ENCODE assay signal across 8 cellular contexts in genomic region chr3:100709840-100710235, GRCh38. TPM values are rescaled to one million over a fixed set of nuclear protein-coding genes. Genes with fewer than 3 reads are reported as not detected.
DNase-seq lines count a peak whose midpoint lies in the region; ATAC-seq lines count a peak whose summit lies in the region.

No MANE protein-coding gene starts in this region.

- 0 to 1% methylated on average over 19 to 21 of the region's 23 CpGs for WGBS in esophagus, 2 donors

- H3K4me3 ChIP-seq in esophagus (ENCODE audit: low read depth in 1 of 2, low read length in 2 of 2) (peak overlapping the region; percentile 97 to 98), mucosa of stomach (ENCODE audit: low read length) (peak overlapping the region; percentile 75)

- no peaks in the 10 kb centered on the region for H3K36me3 ChIP-seq in esophagus (ENCODE audit: control insufficient read depth in 2 of 2, insufficient read depth in 2 of 2, low read length in 1 of 2)
- H3K36me3 ChIP-seq in mucosa of stomach (ENCODE audit: control insufficient read depth, insufficient read depth, low read length): no peaks in the 10 kb centered on the region

- peak overlapping the region; percentile 99 for H3K27ac ChIP-seq in esophagus (ENCODE audit: low read depth in 2 of 2, low read length in 1 of 2)
- peak overlapping the region; percentile 83 for H3K27ac ChIP-seq in substantia nigra (ENCODE audit: low read depth, low read length, poor library complexity, severe bottlenecking)

- peak in 2 of 3 experiments; percentile 73 to 78 for DNase-seq in NCI-H1417 (lab: John Stamatoyannopoulos, UW)
- no peak for DNase-seq in NCI-H1417 treated with DMSO at 0.1 percent for 48 hours (lab: John Stamatoyannopoulos, UW)
- DNase-seq in NCI-H1105 (lab: John Stamatoyannopoulos, UW): peak; percentile 24
- DNase-seq in activated CD8-positive, alpha-beta memory T cell treated with anti-CD3 and anti-CD28 coated beads, Interleukin-2, amount 50 U/mL, for 4 hours: peak; percentile 34
- DNase-seq in substantia nigra (lab: John Stamatoyannopoulos, UW): peak in 31 of 49 donors; percentile 3 to 78 (median 37)

- H3K9ac ChIP-seq in mucosa of stomach (ENCODE audit: low read length): peak overlapping the region; percentile 81

- ATAC-seq in HG03095 (IDR thresholded peaks at IDR 0.05; ENCODE audit: unreplicated experiment): no peak

- H3K9me3 ChIP-seq in esophagus (ENCODE audit: control insufficient read depth in 2 of 2, insufficient read depth in 1 of 2, low read depth in 1 of 2, low read length in 1 of 2) (no peaks in the 10 kb centered on the region), mucosa of stomach (ENCODE audit: control insufficient read depth, low read length) (no peaks in the 10 kb centered on the region)

- H3K4me1 ChIP-seq in esophagus (ENCODE audit: control insufficient read depth in 2 of 2, insufficient read depth in 2 of 2, low read length in 1 of 2) (no peaks in the 10 kb centered on the region), mucosa of stomach (ENCODE audit: control insufficient read depth, insufficient read depth, low read length) (no peaks in the 10 kb centered on the region)

- no peaks in the 10 kb centered on the region for H3K27me3 ChIP-seq in esophagus (ENCODE audit: control insufficient read depth in 1 of 2, insufficient read depth in 2 of 2, low read length in 2 of 2)
- H3K27me3 ChIP-seq in mucosa of stomach (ENCODE audit: control insufficient read depth, insufficient read depth, low read length): peaks cover 6% of the 10 kb centered on the region

RNA-seq across cellular contexts. Expression of gene TFG, which starts 0.5 kb away (rescaled TPM):
- polyA plus RNA-seq in esophagus: 10 to 100 TPM; 67.0 to 74.3 TPM
